ENCODE assay signal across 15 cellular contexts in the genomic region with DNA sequence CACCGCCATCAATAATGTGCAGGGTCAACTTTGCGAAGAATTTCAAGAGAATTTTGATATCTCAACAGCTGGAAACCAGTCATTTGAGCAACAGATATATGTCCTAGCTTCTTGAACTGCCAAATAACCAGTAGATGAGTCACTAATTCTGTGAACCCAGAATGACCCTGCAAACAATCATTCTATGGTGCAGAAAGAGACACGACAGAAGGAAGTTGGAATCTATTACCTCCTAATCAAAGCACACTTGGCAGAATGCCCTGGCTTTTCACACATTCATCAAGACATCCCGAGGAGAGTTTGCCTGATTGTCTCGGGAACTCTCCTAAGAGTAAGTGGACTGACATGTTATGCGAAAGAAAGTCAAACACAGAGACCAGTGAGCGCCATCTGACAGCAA.
A peak's percentile ranks its signal among the peaks of the same experiment; 100 is the strongest.
DNase-seq lines count a peak whose midpoint lies in the region; ATAC-seq, FAIRE-seq and TF ChIP-seq lines count a peak whose summit lies in the region.
"Had no signal": no experiment of that assay in that cellular context is flagged by ENCODE, and none has a peak within 500 bp of the region (broad histone marks: within the 10 kb centered on the region; RNA-seq: fewer than 3 reads in every experiment).

No MANE protein-coding gene starts in this region.

- no peak overlapping the region for H2AFZ ChIP-seq in mammary epithelial cell (ENCODE audit: low read depth, low read length)
- no peak overlapping the region for H2AFZ ChIP-seq in hepatocyte

- peak; percentile 58 for DNase-seq in mammary epithelial cell
- DNase-seq in breast epithelium (ENCODE audit: low spot score in 2 of 2), result no peak
- peak; percentile 27 for DNase-seq in SW480 (ENCODE audit: low spot score)
- peak; percentile 53 for DNase-seq in hepatocyte (ENCODE audit: low spot score)
- DNase-seq in urothelium cell line (ENCODE audit: low spot score), result peak; percentile 51
- DNase-seq in NCI-H128 (lab: John Stamatoyannopoulos, UW; ENCODE audit: unreplicated experiment), result no peak
- DNase-seq in esophagus squamous epithelium (lab: John Stamatoyannopoulos, UW), result no peak
- DNase-seq: activated CD8-positive, alpha-beta T cell treated with anti-CD3 and anti-CD28 coated beads for 36 hours; activated effector memory CD4-positive, alpha-beta T cell treated with anti-CD3 and anti-CD28 coated beads, Interleukin-2, amount 50 U/mL, for 16 hours; kidney; NCI-H2171; transverse colon had no signal

- no peaks in the 10 kb centered on the region for H3K9me3 ChIP-seq in mammary epithelial cell (replicated peaks; ENCODE audit: insufficient read depth, low read length)
- H3K9me3 ChIP-seq in breast epithelium, result no peaks in the 10 kb centered on the region
- no peaks in the 10 kb centered on the region for H3K9me3 ChIP-seq in hepatocyte (ENCODE audit: low read depth)
- no peaks in the 10 kb centered on the region for H3K9me3 ChIP-seq in esophagus squamous epithelium
- H3K9me3 ChIP-seq: transverse colon had no signal

- no peak overlapping the region for H3K9ac ChIP-seq in mammary epithelial cell (ENCODE audit: insufficient read depth, low read length)

- H3K79me2 ChIP-seq in mammary epithelial cell (ENCODE audit: insufficient read depth, low read length), result no peaks in the 10 kb centered on the region
- no peaks in the 10 kb centered on the region for H3K79me2 ChIP-seq in hepatocyte

- intact Hi-C loops in mammary epithelial cell (cut with micrococcal nuclease), result no loop called here
- intact Hi-C loops in breast epithelium (cut with DNase I; ENCODE audit: low total_unique reads), result loop anchor here (5.0 kb wide), 1 partner anchor 434 kb away; no protein-coding TSS in a partner anchor
- intact Hi-C loops in esophagus squamous epithelium (cut with DNase I), result no loop called here

- H3K4me3 ChIP-seq in mammary epithelial cell (replicated peaks in 1 of 3; ENCODE audit: insufficient read depth in 1 of 3, low read depth in 2 of 3, low read length in 3 of 3) (no peak overlapping the region), breast epithelium (no peak overlapping the region), hepatocyte (no peak overlapping the region), esophagus squamous epithelium (no peak overlapping the region)
- H3K4me3 ChIP-seq: transverse colon had no signal

- no TSS peak for BruUV-seq in mammary epithelial cell (replicated peaks; lab: Mats Ljungman, UMichigan)

- no peak for FAIRE-seq in urothelium cell line (lab: Jason Lieb, UNC)
- FAIRE-seq: G401.6, kidney had no signal

- TF ChIP-seq CTCF in mammary epithelial cell (conservative IDR thresholded peaks at IDR 0.05 in 1 of 2, IDR thresholded peaks at IDR 0.05 in 1 of 2; ENCODE audit: extremely low read depth in 1 of 2, insufficient read depth in 1 of 2, low read depth in 1 of 2, low read length in 2 of 2) (no peak), breast epithelium (IDR thresholded peaks at IDR 0.05) (no peak), hepatocyte (IDR thresholded peaks at IDR 0.05; ENCODE audit: poor library complexity) (no peak), esophagus squamous epithelium (IDR thresholded peaks at IDR 0.05) (no peak)

- WGBS in mammary epithelial cell (ENCODE audit: low coverage, missing lambda C conversion rate), result 57% methylated on average over 7 of the region's 7 CpGs
- WGBS in hepatocyte (ENCODE audit: low lambda C conversion rate, missing lambda C conversion rate), result 64% methylated on average over 7 of the region's 7 CpGs
- 28 to 46% methylated on average over 6 to 7 of the region's 7 CpGs for WGBS in esophagus squamous epithelium, 2 donors

- CTCF ChIA-PET in mammary epithelial cell (lab: Charles Lee; ENCODE audit: low non-redundant PET), result no interaction called here

- no peak for ATAC-seq in HG03039 (IDR thresholded peaks at IDR 0.05; ENCODE audit: unreplicated experiment)
- ATAC-seq: activated CD8-positive, alpha-beta T cell treated with anti-CD3 and anti-CD28 coated beads for 36 hours; foreskin keratinocyte had no signal

- TF ChIP-seq POLR2A in breast epithelium (IDR thresholded peaks at IDR 0.05) (no peak), esophagus squamous epithelium (IDR thresholded peaks at IDR 0.05) (no peak)

- H3K36me3 ChIP-seq in mammary epithelial cell (ENCODE audit: insufficient read depth, low read length) (no peaks in the 10 kb centered on the region), breast epithelium (no peaks in the 10 kb centered on the region), hepatocyte (replicated peaks; ENCODE audit: insufficient read depth, low read depth) (no peaks in the 10 kb centered on the region), esophagus squamous epithelium (no peaks in the 10 kb centered on the region)
- H3K36me3 ChIP-seq: transverse colon had no signal

- H4K20me1 ChIP-seq in mammary epithelial cell (ENCODE audit: insufficient read depth, low read length) (no peaks in the 10 kb centered on the region), hepatocyte (ENCODE audit: insufficient read depth, poor library complexity, severe bottlenecking) (no peaks in the 10 kb centered on the region)

- H3K4me2 ChIP-seq in mammary epithelial cell (ENCODE audit: insufficient read depth, low read depth, low read length), result peak overlapping the region; percentile 25
- H3K4me2 ChIP-seq in hepatocyte, result no peak overlapping the region

- H3K9me2 ChIP-seq in hepatocyte (replicated peaks; ENCODE audit: insufficient read depth), result no peaks in the 10 kb centered on the region

- peaks cover 35% of the 10 kb centered on the region for H3K4me1 ChIP-seq in mammary epithelial cell (ENCODE audit: insufficient read depth, low read length)
- no peaks in the 10 kb centered on the region for H3K4me1 ChIP-seq in breast epithelium
- peaks cover 9% of the 10 kb centered on the region for H3K4me1 ChIP-seq in hepatocyte (ENCODE audit: insufficient read depth)
- H3K4me1 ChIP-seq in esophagus squamous epithelium, result peaks cover 0 to 7% (median 3%) of the 10 kb centered on the region in 3 donors
- H3K4me1 ChIP-seq: foreskin keratinocyte, transverse colon had no signal

- no peak overlapping the region for H3K27ac ChIP-seq in mammary epithelial cell (ENCODE audit: insufficient read depth, low read depth, low read length)
- H3K27ac ChIP-seq in breast epithelium, result no peak overlapping the region
- no peak overlapping the region for H3K27ac ChIP-seq in hepatocyte
- no peak overlapping the region for H3K27ac ChIP-seq in esophagus squamous epithelium
- H3K27ac ChIP-seq: foreskin keratinocyte, transverse colon had no signal

- dilution Hi-C loops in mammary epithelial cell (cut with HindIII; ENCODE audit: low sequenced_read_pairs), result no loop called here

- no peaks in the 10 kb centered on the region for H3K27me3 ChIP-seq in mammary epithelial cell (ENCODE audit: insufficient read depth, low read length)
- H3K27me3 ChIP-seq in breast epithelium, result no peaks in the 10 kb centered on the region
- H3K27me3 ChIP-seq in hepatocyte, result no peaks in the 10 kb centered on the region
- H3K27me3 ChIP-seq in esophagus squamous epithelium, result no peaks in the 10 kb centered on the region
- H3K27me3 ChIP-seq: foreskin keratinocyte, transverse colon had no signal

- in situ Hi-C loops in mammary epithelial cell (cut with MboI; ENCODE audit: low sequenced_read_pairs in 2 of 2), result no loop called here

Comparison
In these comparisons a context has a peak if more than half of its experiments do, and no peak if none do; other contexts are left out.
1. DNase-seq: peak in mammary epithelial cell (single experiment), SW480 (single experiment), hepatocyte (single experiment) and urothelium cell line (single experiment); none in breast epithelium (0 of 2), NCI-H128 (single experiment) and esophagus squamous epithelium (single experiment).